Comparison of ENCODE assay signal across 21 cellular contexts in the genomic region with DNA sequence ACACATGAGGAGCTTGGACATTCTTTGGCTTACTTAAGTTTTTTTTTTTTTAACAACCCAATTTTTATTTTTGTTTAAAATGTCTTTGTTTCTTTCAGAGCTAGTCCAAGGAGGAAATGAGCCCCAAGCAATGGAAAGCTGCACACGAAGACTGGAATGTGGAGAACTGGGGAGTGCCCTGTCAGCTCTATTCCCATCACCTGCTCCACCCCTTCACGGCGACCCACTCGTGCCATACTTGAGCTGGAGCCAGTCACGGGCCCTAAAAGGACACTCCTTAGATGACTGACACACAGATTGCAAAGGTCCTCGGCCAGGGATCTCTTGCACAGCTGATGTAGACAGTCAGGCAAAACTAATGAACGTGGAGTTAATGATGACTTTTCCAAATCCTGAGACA. TPM values are rescaled to one million over a fixed set of nuclear protein-coding genes. Genes with fewer than 3 reads are reported as not detected.
"Had no signal": no experiment of that assay in that cellular context is flagged by ENCODE, and none has a peak within 500 bp of the region (broad histone marks: within the 10 kb centered on the region; RNA-seq: fewer than 3 reads in every experiment).

No MANE protein-coding gene starts in this region.

- H3K27ac ChIP-seq: body of pancreas, neutrophil, pancreas, VCaP had no signal

- DNase-seq: activated CD4-positive, alpha-beta T cell treated with anti-CD3 and anti-CD28 coated beads, Interleukin-2, amount 10 ng/mL, durations not matched to agents 7 days and 5 days; activated CD8-positive, alpha-beta memory T cell treated with anti-CD3 and anti-CD28 coated beads, Interleukin-2, amount 10 ng/mL, durations not matched to agents 7 days and 5 days; activated CD8-positive, alpha-beta T cell treated with anti-CD3 and anti-CD28 coated beads for 36 hours; activated gamma-delta T cell treated with Interleukin-2 at 50 U/mL for 16 hours; activated T-cell treated with anti-CD3 and anti-CD28 coated beads for 4 hours; anterior cingulate cortex; body of pancreas; caudate nucleus; effector memory CD4-positive, alpha-beta T cell; foreskin melanocyte; mammary epithelial cell; pancreas; stimulated activated CD4-positive, alpha-beta T cell treated with anti-CD3 and anti-CD28 coated beads, Interleukin-4, amount 100 ng/mL, for 24 hours; stimulated activated naive CD8-positive, alpha-beta T cell treated with anti-CD3 and anti-CD28 coated beads, Interleukin-15, Interleukin-2, amounts not matched to agents 100 U/mL and 50 U/mL, for 24 hours had no signal

- H3K36me3 ChIP-seq: neutrophil, pancreas had no signal

- H3K4me1 ChIP-seq: body of pancreas, pancreas had no signal

- H3K9me3 ChIP-seq: body of pancreas, neutrophil, pancreas had no signal

- H3K27me3 ChIP-seq: body of pancreas, neutrophil, pancreas had no signal

- ATAC-seq: activated CD4-positive, CD25-positive, alpha-beta regulatory T cell treated with anti-CD3 and anti-CD28 coated beads, Interleukin-2, amount 50 U/mL, for 24 hours; activated CD8-positive, alpha-beta memory T cell treated with anti-CD3 and anti-CD28 coated beads, Interleukin-2, amount 10 ng/mL, durations not matched to agents 7 days and 5 days; activated CD8-positive, alpha-beta T cell treated with anti-CD3 and anti-CD28 coated beads for 36 hours; body of pancreas; natural killer cell treated with Interleukin-12 subunit alpha and Interleukin-12 subunit beta and Interleukin-15 and Interleukin-18, amount 100 ng/mL, for 72 hours; pancreas; SK-N-SH treated with all-trans-retinoic acid at 6 μM for 48 hours; stimulated activated naive CD8-positive, alpha-beta T cell treated with anti-CD3 and anti-CD28 coated beads, Interleukin-15, Interleukin-2, amounts not matched to agents 100 U/mL and 50 U/mL, for 24 hours had no signal

- H3K4me3 ChIP-seq: body of pancreas, pancreas had no signal

RNA-seq across cellular contexts. Expression of gene SLC25A18, which starts 10.6 kb away (rescaled TPM):
- total RNA-seq: activated CD4-positive, alpha-beta T cell treated with anti-CD3 and anti-CD28 coated beads, Interleukin-2, amount 10 ng/mL, durations not matched to agents 7 days and 5 days; activated CD8-positive, alpha-beta memory T cell treated with anti-CD3 and anti-CD28 coated beads, Interleukin-2, amount 10 ng/mL, durations not matched to agents 7 days and 5 days; activated CD8-positive, alpha-beta T cell treated with anti-CD3 and anti-CD28 coated beads for 36 hours; dermis microvascular lymphatic vessel endothelial cell; natural killer cell treated with Interleukin-12 subunit alpha and Interleukin-12 subunit beta and Interleukin-15 and Interleukin-18, amount 100 ng/mL, for 72 hours; T-helper 2 cell treated with Interferon-gamma antibody and Interleukin-4, amounts not matched to agents 100 ng/mL and 5 ng/mL, for 36 hours had no signal
